In genomic region chr18:39846277-39846676, GRCh38 we compare ENCODE assay signal across 24 cellular contexts.
A peak's percentile ranks its signal among the peaks of the same experiment; 100 is the strongest.
DNase-seq lines count a peak whose midpoint lies in the region; ATAC-seq and TF ChIP-seq lines count a peak whose summit lies in the region.
"Had no signal": no experiment of that assay in that cellular context is flagged by ENCODE, and none has a peak within 500 bp of the region (broad histone marks: within the 10 kb centered on the region; RNA-seq: fewer than 3 reads in every experiment).

No MANE protein-coding gene starts in this region.

- H3K79me1 ChIP-seq in IMR-90 (ENCODE audit: low read depth in 1 of 2, low read length in 2 of 2) = no peaks in the 10 kb centered on the region

- TF ChIP-seq CTCF in IMR-90 (conservative IDR thresholded peaks at IDR 0.05; ENCODE audit: low read depth, low read length) (no peak), foreskin fibroblast (IDR thresholded peaks at IDR 0.05; ENCODE audit: low read depth, low read length) (no peak), GM20000 (IDR thresholded peaks at IDR 0.05; ENCODE audit: extremely low read depth, missing control alignments) (no peak)

- CTCF ChIA-PET in IMR-90 (lab: Yijun Ruan, JAX) = interaction anchor here (0.7 kb wide), 1 partner anchor 442 kb away, joined by 3 read pairs; no protein-coding TSS in a partner anchor

- WGBS in IMR-90 (ENCODE audit: extremely low coverage in 2 of 2, insufficient read length in 1 of 2), 2 experiments = 10 to 100% methylated on average over 1 to 2 of the region's 5 CpGs

- dilution Hi-C loops in IMR-90 (cut with HindIII; ENCODE audit: low sequenced_read_pairs, unreplicated experiment) = no loop called here

- TF ChIP-seq POLR2A in IMR-90 (IDR thresholded peaks at IDR 0.05; ENCODE audit: low read depth, low read length) = no peak

- no peaks in the 10 kb centered on the region for H4K20me1 ChIP-seq in IMR-90 (ENCODE audit: insufficient read depth, low read length)

- no peak overlapping the region for H4K91ac ChIP-seq in IMR-90 (ENCODE audit: insufficient read depth, low read depth, low read length)

- H3K56ac ChIP-seq in IMR-90 (ENCODE audit: extremely low read depth, insufficient read depth, low read length) = no peak overlapping the region

- no TSS peak for BruUV-seq in IMR-90 (replicated peaks; lab: Mats Ljungman, UMichigan)

- H3K9me1 ChIP-seq in IMR-90 (ENCODE audit: insufficient read depth, low read length) = no peaks in the 10 kb centered on the region

- no peak overlapping the region for H2BK20ac ChIP-seq in IMR-90 (ENCODE audit: low read depth, low read length)

- no peak overlapping the region for H4K5ac ChIP-seq in IMR-90 (ENCODE audit: low read depth, low read length)

- H3K9me3 ChIP-seq in IMR-90 (ENCODE audit: control insufficient read depth, insufficient read depth, low read length) = no peaks in the 10 kb centered on the region
- H3K9me3 ChIP-seq: body of pancreas, esophagus muscularis mucosa, HAP-1, prostate gland, upper lobe of left lung had no signal

- DNase-seq in IMR-90 (peak; percentile 19), foreskin fibroblast (peak; percentile 34 to 55), inferior parietal cortex (ENCODE audit: extremely low spot score) (peak; percentile 11), retina (peak; percentile 47), AG20443 (ENCODE audit: low spot score) (no peak), GM20000 (ENCODE audit: low spot score) (no peak), NCI-H2107 treated with DMSO at 0.1 percent for 48 hours (lab: John Stamatoyannopoulos, UW; ENCODE audit: unreplicated experiment) (no peak)
- no peak for DNase-seq in activated CD8-positive, alpha-beta memory T cell treated with anti-CD3 and anti-CD28 coated beads, Interleukin-2, amount 50 U/mL, for 48 hours
- DNase-seq: activated naive CD4-positive, alpha-beta T cell; activated T-cell treated with anti-CD3 and anti-CD28 coated beads, Interleukin-2, amount 50 U/mL, for 24 hours; body of pancreas; cortex of kidney; NCI-H1694; NCI-H526 treated with DMSO at 0.1 percent for 48 hours; stimulated activated CD4-positive, alpha-beta T cell treated with anti-CD3 and anti-CD28 coated beads, Interleukin-1b, Interleukin-23, amount 100 ng/mL, for 48 hours; upper lobe of left lung had no signal

- no peak overlapping the region for H2AK9ac ChIP-seq in IMR-90 (replicated peaks; ENCODE audit: low read depth, low read length, poor library complexity)

- TF ChIP-seq RAD21 in IMR-90 (IDR thresholded peaks at IDR 0.05; ENCODE audit: low read length) = no peak

- H2AK5ac ChIP-seq in IMR-90 (ENCODE audit: low read depth, low read length) = no peak overlapping the region

- H2BK15ac ChIP-seq in IMR-90 (ENCODE audit: low read depth, low read length) = no peak overlapping the region

- intact Hi-C loops in IMR-90 (cut with micrococcal nuclease) = loop anchor here (5.0 to 10.0 kb wide), 4 partner anchors 361 to 1549 kb away; no protein-coding TSS in a partner anchor

- no peak overlapping the region for H3K27ac ChIP-seq in IMR-90 (ENCODE audit: insufficient read depth, low read length)
- H3K27ac ChIP-seq: body of pancreas, C4-2B, esophagus muscularis mucosa, HL-60, prostate gland, skin epidermis, upper lobe of left lung had no signal

- H3K14ac ChIP-seq in IMR-90 (replicated peaks; ENCODE audit: low read depth, low read length) = no peak overlapping the region

- H3K9ac ChIP-seq in IMR-90 (ENCODE audit: low read depth, low read length) = no peak overlapping the region

- H2AFZ ChIP-seq in IMR-90 (replicated peaks; ENCODE audit: low read length, poor library complexity) = no peak overlapping the region

- no peak overlapping the region for H4K8ac ChIP-seq in IMR-90 (ENCODE audit: low read depth in 2 of 2, low read length in 2 of 2)

- POLR2A ChIA-PET in IMR-90 (lab: Charles Lee; ENCODE audit: unreplicated experiment) = no interaction called here

- H3K36me3 ChIP-seq in IMR-90 (ENCODE audit: control insufficient read depth, insufficient read depth, low read length) = no peaks in the 10 kb centered on the region
- H3K36me3 ChIP-seq: esophagus muscularis mucosa, HAP-1, prostate gland, upper lobe of left lung had no signal

- H3K4me1 ChIP-seq in IMR-90 (ENCODE audit: control insufficient read depth, insufficient read depth, low read length) = peaks cover 2% of the 10 kb centered on the region; the same call in 1 of the 2 replicates

- no peak overlapping the region for H3K4ac ChIP-seq in IMR-90 (ENCODE audit: low read depth, low read length)

- no peak overlapping the region for H3K23ac ChIP-seq in IMR-90 (ENCODE audit: low read depth, low read length)

- in situ Hi-C loops in IMR-90 (cut with MboI; ENCODE audit: low sequenced_read_pairs) = no loop called here

- H3K18ac ChIP-seq in IMR-90 (ENCODE audit: low read depth, low read length) = no peak overlapping the region

- no peak overlapping the region for H2BK5ac ChIP-seq in IMR-90 (ENCODE audit: low read depth, low read length, poor library complexity, severe bottlenecking)

- no peak overlapping the region for H2BK120ac ChIP-seq in IMR-90 (ENCODE audit: low read depth, low read length)

- H3K4me2 ChIP-seq in IMR-90 (ENCODE audit: low read depth, low read length) = no peak overlapping the region

- H3K27me3 ChIP-seq in IMR-90 (ENCODE audit: control insufficient read depth, insufficient read depth, low read length) = peaks cover 4% of the 10 kb centered on the region
- H3K27me3 ChIP-seq: body of pancreas, esophagus muscularis mucosa, upper lobe of left lung had no signal

- peak; percentile 73 for ATAC-seq in IMR-90 (ENCODE audit: low read depth)
- ATAC-seq: body of pancreas, HepG2, left lobe of liver had no signal

- H3K4me3 ChIP-seq in IMR-90 (ENCODE audit: insufficient read depth, low read depth, low read length) (no peak overlapping the region), foreskin fibroblast (ENCODE audit: low read depth in 1 of 2, low read length in 2 of 2) (no peak overlapping the region)
- H3K4me3 ChIP-seq: body of pancreas, esophagus muscularis mucosa, HAP-1, prostate gland, skin epidermis, upper lobe of left lung had no signal

TF ChIP-seq in IMR-90, 13 proteins besides CTCF, POLR2A, EP300 and RAD21:
- no peak for TF ChIP-seq ELK1 (IDR thresholded peaks at IDR 0.05; ENCODE audit: borderline replicate concordance, low read depth, low read length)
- no peak for TF ChIP-seq BHLHE40 (IDR thresholded peaks at IDR 0.05; ENCODE audit: low read depth, low read length)
- TF ChIP-seq FOS (IDR thresholded peaks at IDR 0.05; ENCODE audit: low read depth, low read length) = no peak
- no peak for TF ChIP-seq MAZ (IDR thresholded peaks at IDR 0.05; ENCODE audit: borderline replicate concordance, low read depth, low read length)
- TF ChIP-seq RCOR1 (IDR thresholded peaks at IDR 0.05; ENCODE audit: insufficient replicate concordance, low read length) = no peak
- TF ChIP-seq RFX5 (IDR thresholded peaks at IDR 0.05; ENCODE audit: low read depth, low read length) = no peak
- TF ChIP-seq USF2 (IDR thresholded peaks at IDR 0.05; ENCODE audit: low read depth, low read length) = no peak
- no peak for TF ChIP-seq CEBPB (IDR thresholded peaks at IDR 0.05; ENCODE audit: low read depth, low read length)
- TF ChIP-seq CHD1 (IDR thresholded peaks at IDR 0.05; ENCODE audit: low read depth, low read length) = no peak
- no peak for TF ChIP-seq MAFK (IDR thresholded peaks at IDR 0.05; ENCODE audit: low read depth, low read length)
- TF ChIP-seq NFE2L2 (IDR thresholded peaks at IDR 0.05; ENCODE audit: low read depth, low read length) = no peak

Comparison
In these comparisons a context has a peak if more than half of its experiments do, and no peak if none do; other contexts are left out.
1. DNase-seq: peak in IMR-90 (single experiment), foreskin fibroblast (2 of 2), inferior parietal cortex (single experiment) and retina (single experiment); none in AG20443 (single experiment), activated CD8-positive, alpha-beta memory T cell treated with anti-CD3 and anti-CD28 coated beads, Interleukin-2, amount 50 U/mL, for 48 hours (single experiment), GM20000 (single experiment) and NCI-H2107 treated with DMSO at 0.1 percent for 48 hours (single experiment).